ENCODE assay signal across 8 cellular contexts in the genomic region with DNA sequence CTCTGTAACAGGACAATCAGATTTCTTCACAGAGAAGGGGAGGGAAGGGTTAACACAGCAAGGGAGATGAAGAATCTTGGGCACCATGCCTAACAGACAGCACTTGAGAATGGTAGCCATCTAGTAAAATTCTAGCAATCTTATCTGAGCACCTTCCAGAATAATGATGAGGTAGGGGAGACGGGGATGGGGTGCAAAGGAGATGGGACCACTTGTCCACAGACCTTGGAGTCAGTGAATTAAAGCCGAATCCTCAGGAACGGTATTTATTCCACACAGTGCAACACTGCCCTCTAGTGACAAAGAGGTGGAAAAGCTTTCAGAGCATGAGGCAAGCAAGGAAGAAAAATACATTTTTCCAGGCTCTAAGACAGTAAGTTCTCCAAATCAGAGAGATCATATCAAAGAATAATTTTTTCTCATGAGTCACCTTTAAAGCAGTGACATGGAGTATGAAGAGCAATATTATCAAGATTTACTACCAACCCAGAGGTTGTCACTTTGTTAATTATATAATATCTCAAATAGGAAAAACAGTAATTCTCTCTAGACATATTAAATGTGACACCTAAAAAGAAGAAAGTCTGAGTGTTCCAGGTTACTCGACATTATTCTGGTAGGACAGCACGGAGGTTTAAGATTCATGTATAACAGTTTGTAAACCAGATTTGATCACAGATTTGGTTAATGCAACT. TPM values are rescaled to one million over a fixed set of nuclear protein-coding genes. Genes with fewer than 3 reads are reported as not detected.
DNase-seq lines count a peak whose midpoint lies in the region; ATAC-seq, FAIRE-seq and TF ChIP-seq lines count a peak whose summit lies in the region.

No MANE protein-coding gene starts in this region.

- H3K27me3 Mint-ChIP-seq in stimulated activated naive CD8-positive, alpha-beta T cell treated with anti-CD3 and anti-CD28 coated beads, Interleukin-15, amount 100 ng/mL, for 72 hours: no peaks in the 10 kb centered on the region

- CTCF ChIA-PET in BJ (lab: Yijun Ruan, JAX): interaction anchor here (0.5 to 2.7 kb wide), 20 partner anchors 11 to 790 kb away, joined by 3 to 17 read pairs (median 5); a partner anchor contains a TSS

- FAIRE-seq in bronchial epithelial cell (lab: Jason Lieb, UNC) (no peak), islet of Langerhans (lab: Jason Lieb, UNC) (peak; percentile 94)

- no peak overlapping the region for H3K27ac Mint-ChIP-seq in stimulated activated naive CD8-positive, alpha-beta T cell treated with anti-CD3 and anti-CD28 coated beads, Interleukin-15, amount 100 ng/mL, for 72 hours

- DNase-seq in BJ (ENCODE audit: low read depth) (no peak), RKO (ENCODE audit: low spot score) (peak; percentile 74), bronchial epithelial cell (ENCODE audit: low read depth) (peak; percentile 62)
- peak; percentile 13 to 24 for DNase-seq in stimulated activated naive CD8-positive, alpha-beta T cell treated with anti-CD3 and anti-CD28 coated beads, Interleukin-15, amount 100 ng/mL, for 72 hours
- no peak for DNase-seq in activated effector memory CD4-positive, alpha-beta T cell treated with anti-CD3 and anti-CD28 coated beads, Interleukin-2, amount 50 U/mL, for 16 hours

- H3K27me3 ChIP-seq in BJ (ENCODE audit: control insufficient read depth, insufficient read depth, low read length) (no peaks in the 10 kb centered on the region; the same call in 1 of the 2 replicates), bronchial epithelial cell (ENCODE audit: control insufficient read depth, insufficient read depth, low read length) (no peaks in the 10 kb centered on the region)

- TF ChIP-seq CTCF in BJ (IDR thresholded peaks at IDR 0.05; ENCODE audit: insufficient read depth, low read depth, low read length) (peak; percentile 82), GM12873 (IDR thresholded peaks at IDR 0.05; ENCODE audit: insufficient read depth, low read depth, low read length, missing control alignments) (peak; percentile 87), LNCAP (IDR thresholded peaks at IDR 0.05) (peak; percentile 88), bronchial epithelial cell (IDR thresholded peaks at IDR 0.05; ENCODE audit: insufficient read depth, low read length, severe bottlenecking) (peak; percentile 76)

- H3K4me1 Mint-ChIP-seq in stimulated activated naive CD8-positive, alpha-beta T cell treated with anti-CD3 and anti-CD28 coated beads, Interleukin-15, amount 100 ng/mL, for 72 hours: no peaks in the 10 kb centered on the region

- no peak overlapping the region for H3K4me3 ChIP-seq in BJ (ENCODE audit: low read depth, low read length)
- H3K4me3 ChIP-seq in bronchial epithelial cell (ENCODE audit: low read depth, low read length): no peak overlapping the region

- H3K9me3 Mint-ChIP-seq in stimulated activated naive CD8-positive, alpha-beta T cell treated with anti-CD3 and anti-CD28 coated beads, Interleukin-15, amount 100 ng/mL, for 72 hours: no peaks in the 10 kb centered on the region

- H3K4me3 Mint-ChIP-seq in stimulated activated naive CD8-positive, alpha-beta T cell treated with anti-CD3 and anti-CD28 coated beads, Interleukin-15, amount 100 ng/mL, for 72 hours: no peak overlapping the region

- POLR2A ChIA-PET in BJ (lab: Charles Lee): no interaction called here

- H3K36me3 ChIP-seq in BJ (ENCODE audit: control insufficient read depth, insufficient read depth, low read length) (no peaks in the 10 kb centered on the region), bronchial epithelial cell (ENCODE audit: control insufficient read depth, insufficient read depth, low read length) (no peaks in the 10 kb centered on the region)

- ATAC-seq in stimulated activated naive CD8-positive, alpha-beta T cell treated with anti-CD3 and anti-CD28 coated beads, Interleukin-15, amount 100 ng/mL, for 72 hours: no peak

RNA-seq across cellular contexts. Expression of a gene that starts 43.3 kb away (rescaled TPM):
- polyA plus RNA-seq in BJ (2011; rRNA removed): 0.05 TPM in 1 of 2 replicates, not detected in the other
- 0.21 TPM in 1 of 2 replicates, not detected in the other for polyA minus RNA-seq in BJ (2011; rRNA and poly(A)+ RNA removed)
- 37.1 and 104 TPM in 2 replicates for total RNA-seq in bronchial epithelial cell

Comparison
In these comparisons a context has a peak if more than half of its experiments do, and no peak if none do; other contexts are left out.
1. DNase-seq: peak in RKO (single experiment), bronchial epithelial cell (single experiment) and stimulated activated naive CD8-positive, alpha-beta T cell treated with anti-CD3 and anti-CD28 coated beads, Interleukin-15, amount 100 ng/mL, for 72 hours (2 of 2); none in BJ (single experiment) and activated effector memory CD4-positive, alpha-beta T cell treated with anti-CD3 and anti-CD28 coated beads, Interleukin-2, amount 50 U/mL, for 16 hours (single experiment).
2. Peak in every context shown above with its lines, with median percentiles within 50 percentile points of each other: CTCF ChIP-seq.